8 cellular contexts compared by ENCODE assay signal in genomic region chr4:164731827-164732474, GRCh38. TPM values are rescaled to one million over a fixed set of nuclear protein-coding genes. Genes with fewer than 3 reads are reported as not detected.
DNase-seq lines count a peak whose midpoint lies in the region; ATAC-seq and TF ChIP-seq lines count a peak whose summit lies in the region.

No MANE protein-coding gene starts in this region.

- TF ChIP-seq CTCF in PC-9 (conservative IDR thresholded peaks at IDR 0.05) (peak; percentile 84), prostate gland (IDR thresholded peaks at IDR 0.05) (peak; percentile 55 to 78 (median 72))

- no peaks in the 10 kb centered on the region for H3K36me3 Mint-ChIP-seq in CD4-positive, CD25-positive, alpha-beta regulatory T cell

- no peaks in the 10 kb centered on the region for H3K9me2 ChIP-seq in PC-9 (ENCODE audit: insufficient read depth)

- H3K4me2 ChIP-seq in PC-9, result no peak overlapping the region

- no peak overlapping the region for H3K27ac Mint-ChIP-seq in CD4-positive, CD25-positive, alpha-beta regulatory T cell

- no peak overlapping the region for H3K27ac ChIP-seq in CD4-positive, CD25-positive, alpha-beta regulatory T cell (ENCODE audit: insufficient read depth, low read length, poor library complexity, severe bottlenecking)
- no peak overlapping the region for H3K27ac ChIP-seq in PC-9
- no peak overlapping the region for H3K27ac ChIP-seq in prostate gland

- H3K4me3 Mint-ChIP-seq in CD4-positive, CD25-positive, alpha-beta regulatory T cell, result no peak overlapping the region

- H3F3A ChIP-seq in PC-9 (ENCODE audit: insufficient read depth, low read depth), result no peaks in the 10 kb centered on the region

- H3K4me1 Mint-ChIP-seq in CD4-positive, CD25-positive, alpha-beta regulatory T cell, result peaks cover 0 to 3% (median 0%) of the 10 kb centered on the region in 4 donors

- H3K36me3 ChIP-seq in CD4-positive, CD25-positive, alpha-beta regulatory T cell (ENCODE audit: control insufficient read depth, insufficient read depth, low read length), result no peaks in the 10 kb centered on the region
- H3K36me3 ChIP-seq in PC-9 (ENCODE audit: low read depth) (no peaks in the 10 kb centered on the region), prostate gland (no peaks in the 10 kb centered on the region)

- H3K79me2 ChIP-seq in PC-9 (ENCODE audit: low read depth), result no peaks in the 10 kb centered on the region

- H3K9me3 ChIP-seq in CD4-positive, CD25-positive, alpha-beta regulatory T cell (ENCODE audit: control insufficient read depth in 2 of 2, low read length in 2 of 2), result no peaks in the 10 kb centered on the region
- H3K9me3 ChIP-seq in PC-9 (ENCODE audit: insufficient read depth, low read depth) (no peaks in the 10 kb centered on the region), prostate gland (no peaks in the 10 kb centered on the region)

- ATAC-seq in CD4-positive, CD25-positive, alpha-beta regulatory T cell (ENCODE audit: low read depth in 2 of 2), result no peak
- peak; percentile 58 for ATAC-seq in GM18873 (IDR thresholded peaks at IDR 0.05; ENCODE audit: low FRiP score, unreplicated experiment)
- ATAC-seq in HG03159 (IDR thresholded peaks at IDR 0.05; ENCODE audit: unreplicated experiment), result peak; percentile 73

- no peaks in the 10 kb centered on the region for H3K27me3 ChIP-seq in CD4-positive, CD25-positive, alpha-beta regulatory T cell (ENCODE audit: control insufficient read depth, insufficient read depth, low read length)
- H3K27me3 ChIP-seq in PC-9 (ENCODE audit: insufficient read depth, low read depth), result no peaks in the 10 kb centered on the region
- H3K27me3 ChIP-seq in prostate gland (replicated peaks; ENCODE audit: insufficient read depth), result no peaks in the 10 kb centered on the region

- intact Hi-C loops in PC-9 (cut with micrococcal nuclease; ENCODE audit: unreplicated experiment) (loop anchor here (1.0 to 10.0 kb wide), 2 partner anchors 717 to 1176 kb away; no protein-coding TSS in a partner anchor), prostate gland (cut with DNase I) (no loop called here)

- TF ChIP-seq POLR2A in prostate gland (IDR thresholded peaks at IDR 0.05), result no peak

- no peaks in the 10 kb centered on the region for H4K20me1 ChIP-seq in PC-9 (ENCODE audit: insufficient read depth)

- no peaks in the 10 kb centered on the region for H3K27me3 Mint-ChIP-seq in CD4-positive, CD25-positive, alpha-beta regulatory T cell

- CTCF ChIA-PET in PC-9 (lab: Charles Lee), result interaction anchor here (0.7 to 1.6 kb wide), 4 partner anchors 196 to 1182 kb away, joined by 3 to 8 read pairs (median 4); no protein-coding TSS in a partner anchor

- WGBS in prostate gland, result 32% methylated on average over 5 of the region's 5 CpGs

- no peaks in the 10 kb centered on the region for H3K9me3 Mint-ChIP-seq in CD4-positive, CD25-positive, alpha-beta regulatory T cell

- H3K4me3 ChIP-seq in CD4-positive, CD25-positive, alpha-beta regulatory T cell (ENCODE audit: low read depth, low read length), result no peak overlapping the region
- no peak overlapping the region for H3K4me3 ChIP-seq in PC-9
- no peak overlapping the region for H3K4me3 ChIP-seq in prostate gland

- DNase-seq in CD4-positive, CD25-positive, alpha-beta regulatory T cell, result peak; percentile 6 to 51 (median 41)
- DNase-seq in PC-9 (peak in 1 of 2 experiments; percentile 56), glomerular endothelial cell (ENCODE audit: extremely low read depth, low read depth, low spot score) (peak; percentile 14), prostate gland (ENCODE audit: low spot score) (peak; percentile 17), NCI-H524 treated with DMSO at 0.1 percent for 48 hours (lab: John Stamatoyannopoulos, UW) (no peak)
- peak; percentile 8 for DNase-seq in activated gamma-delta T cell treated with anti-CD3 and anti-CD28 coated beads, Interleukin-2, amount 50 U/mL, for 16 hours (ENCODE audit: low read depth)

- no peaks in the 10 kb centered on the region for H3K4me1 ChIP-seq in CD4-positive, CD25-positive, alpha-beta regulatory T cell (ENCODE audit: control insufficient read depth, insufficient read depth, low read length, poor library complexity, severe bottlenecking)
- H3K4me1 ChIP-seq in PC-9 (replicated peaks; ENCODE audit: insufficient read depth) (no peaks in the 10 kb centered on the region), prostate gland (replicated peaks) (no peaks in the 10 kb centered on the region)

- no TSS peak for BruUV-seq in PC-9 (replicated peaks; lab: Mats Ljungman, UMichigan)

- H2AFZ ChIP-seq in PC-9, result no peak overlapping the region

- POLR2A ChIA-PET in PC-9 (lab: Charles Lee; ENCODE audit: unreplicated experiment), result interaction anchor here (0.6 kb wide), 1 partner anchor 972 kb away, joined by 4 read pairs; no protein-coding TSS in a partner anchor

RNA-seq across cellular contexts. Expression of gene SMIM31, which starts 22.0 kb away (rescaled TPM):
- not detected for total RNA-seq in CD4-positive, CD25-positive, alpha-beta regulatory T cell
- polyA plus RNA-seq in CD4-positive, CD25-positive, alpha-beta regulatory T cell, result not detected
- total RNA-seq in PC-9 (2021), result not detected in 2 replicates
- not detected in 2 replicates for total RNA-seq in glomerular endothelial cell
- 1 to 10 TPM in 1 of 2 donors, under 1 TPM in 1; 0.96 to 1.8 TPM for total RNA-seq in prostate gland

Comparison
In these comparisons a context has a peak if more than half of its experiments do, and no peak if none do; other contexts are left out.
1. ATAC-seq: peak in GM18873 (single experiment) and HG03159 (single experiment); none in CD4-positive, CD25-positive, alpha-beta regulatory T cell (0 of 2).